Comparison of ENCODE assay signal across 9 cellular contexts in genomic region chr9:20791682-20792081, GRCh38.
"Had no signal": no experiment of that assay in that cellular context is flagged by ENCODE, and none has a peak within 500 bp of the region (broad histone marks: within the 10 kb centered on the region; RNA-seq: fewer than 3 reads in every experiment).

No MANE protein-coding gene starts in this region.

- H3K4me3 ChIP-seq: GM23338, K562 had no signal

- H3K4me2 ChIP-seq: GM23338 had no signal

- H2AFZ ChIP-seq: GM23338 had no signal

- DNase-seq: H9, HCEC 1CT, Kasumi-1, KG1 had no signal

- ATAC-seq: GM23338, K562 had no signal

- FAIRE-seq: H1, H54, HTR-8/SVneo, K562 had no signal
